11 cellular contexts compared by ENCODE assay signal in the genomic region with DNA sequence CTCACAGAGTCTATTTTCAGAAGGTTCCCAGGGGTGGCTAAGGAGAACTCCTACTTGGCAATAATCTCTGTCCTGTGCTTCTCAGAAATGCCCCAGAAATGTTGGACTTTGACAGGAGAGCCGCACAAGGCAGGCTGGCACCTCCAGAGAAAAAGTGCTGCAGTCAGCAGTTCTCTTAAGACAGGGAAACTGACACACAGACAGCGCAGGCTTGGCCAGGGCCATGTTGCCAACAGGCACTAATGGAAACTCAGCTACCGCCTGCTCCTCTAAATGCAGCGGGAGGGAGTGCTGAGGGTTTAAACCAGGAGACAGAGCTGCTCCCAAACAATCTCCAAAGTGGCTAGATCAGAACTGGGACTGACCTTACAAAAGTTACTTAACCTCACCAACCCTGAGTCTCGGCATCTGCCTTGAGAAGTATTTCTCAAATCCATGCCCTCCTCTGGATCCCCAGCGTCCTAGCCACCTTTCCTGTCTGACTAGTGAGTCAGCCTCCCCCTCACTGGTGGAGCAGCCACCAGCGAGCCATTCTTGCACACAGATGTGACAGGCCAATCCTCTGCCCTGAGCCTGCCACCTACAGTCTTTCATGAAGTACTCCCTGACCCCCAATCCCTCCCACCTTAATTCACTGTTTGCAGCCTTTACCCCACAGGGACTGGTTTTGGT.
DNase-seq lines count a peak whose midpoint lies in the region; ATAC-seq and TF ChIP-seq lines count a peak whose summit lies in the region.
"Had no signal": no experiment of that assay in that cellular context is flagged by ENCODE, and none has a peak within 500 bp of the region (broad histone marks: within the 10 kb centered on the region; RNA-seq: fewer than 3 reads in every experiment).

No MANE protein-coding gene starts in this region.

- peaks cover 47% of the 10 kb centered on the region for H3K36me3 Mint-ChIP-seq in activated CD8-positive, alpha-beta memory T cell treated with anti-CD3 and anti-CD28 coated beads, Interleukin-2, amount 10 ng/mL, durations not matched to agents 7 days and 5 days
- peaks cover 9 to 19% of the 10 kb centered on the region in 2 donors for H3K36me3 Mint-ChIP-seq in activated T-cell treated with anti-CD3 and anti-CD28 coated beads, Interleukin-2, amount 50 U/mL, for 72 hours (ENCODE audit: insufficient read depth in 2 of 2)
- peaks cover 71% of the 10 kb centered on the region for H3K36me3 Mint-ChIP-seq in stimulated activated naive CD8-positive, alpha-beta T cell treated with anti-CD3 and anti-CD28 coated beads, Interleukin-15, Interleukin-2, amounts not matched to agents 100 ng/mL and 50 ng/mL, for 24 hours (ENCODE audit: low read depth)

- WGBS in heart left ventricle, 4 donors: 79 to 94% (median 86%) methylated on average over 7 of the region's 7 CpGs

- no peak for TF ChIP-seq POLR2A in heart left ventricle (IDR thresholded peaks at IDR 0.05)

- ATAC-seq in activated CD8-positive, alpha-beta memory T cell treated with anti-CD3 and anti-CD28 coated beads, Interleukin-2, amount 10 ng/mL, durations not matched to agents 7 days and 5 days: no peak
- peak; percentile 27 to 43 for ATAC-seq in activated T-cell treated with anti-CD3 and anti-CD28 coated beads, Interleukin-2, amount 50 U/mL, for 72 hours (replicated peaks in 1 of 2)
- no peak for ATAC-seq in heart left ventricle

- no peak overlapping the region for H3K4me3 ChIP-seq in heart left ventricle
- H3K4me3 ChIP-seq: Peyer's patch, prostate gland had no signal

- CTCF ChIA-PET in activated CD8-positive, alpha-beta memory T cell treated with anti-CD3 and anti-CD28 coated beads, Interleukin-2, amount 10 ng/mL, durations not matched to agents 7 days and 5 days (lab: Charles Lee): no interaction called here

- intact Hi-C loops in heart left ventricle (cut with DNase I): no loop called here

- peaks cover 0 to 6% (median 1%) of the 10 kb centered on the region in 12 donors for H3K4me1 ChIP-seq in heart left ventricle
- H3K4me1 ChIP-seq: Peyer's patch, prostate gland had no signal

- H3K27me3 Mint-ChIP-seq in activated CD8-positive, alpha-beta memory T cell treated with anti-CD3 and anti-CD28 coated beads, Interleukin-2, amount 10 ng/mL, durations not matched to agents 7 days and 5 days: no peaks in the 10 kb centered on the region
- H3K27me3 Mint-ChIP-seq in activated T-cell treated with anti-CD3 and anti-CD28 coated beads, Interleukin-2, amount 50 U/mL, for 72 hours (ENCODE audit: low read depth): no peaks in the 10 kb centered on the region
- H3K27me3 Mint-ChIP-seq in stimulated activated naive CD8-positive, alpha-beta T cell treated with anti-CD3 and anti-CD28 coated beads, Interleukin-15, Interleukin-2, amounts not matched to agents 100 ng/mL and 50 ng/mL, for 24 hours: no peaks in the 10 kb centered on the region

- TF ChIP-seq CTCF in heart left ventricle (IDR thresholded peaks at IDR 0.05): no peak

- DNase-seq in activated CD8-positive, alpha-beta memory T cell treated with anti-CD3 and anti-CD28 coated beads, Interleukin-2, amount 10 ng/mL, durations not matched to agents 7 days and 5 days: no peak
- no peak for DNase-seq in activated CD8-positive, alpha-beta memory T cell treated with anti-CD3 and anti-CD28 coated beads, Interleukin-2, amount 50 U/mL, for 48 hours
- DNase-seq in activated T-cell treated with anti-CD3 and anti-CD28 coated beads, Interleukin-2, amount 50 U/mL, for 72 hours: peak; percentile 10 to 12
- DNase-seq in glomerular visceral epithelial cell (ENCODE audit: extremely low spot score): peak; percentile 40
- DNase-seq in heart left ventricle: no peak
- no peak for DNase-seq in NCI-H2171 (lab: John Stamatoyannopoulos, UW)
- DNase-seq in NCI-H774 (lab: John Stamatoyannopoulos, UW): no peak
- DNase-seq: Karpas-422, Peyer's patch had no signal

- H3K36me3 ChIP-seq in heart left ventricle: peaks cover 0 to 98% (median 87%) of the 10 kb centered on the region in 9 donors

- H3K4me3 Mint-ChIP-seq in activated CD8-positive, alpha-beta memory T cell treated with anti-CD3 and anti-CD28 coated beads, Interleukin-2, amount 10 ng/mL, durations not matched to agents 7 days and 5 days: no peak overlapping the region
- peak overlapping the region in 1 of 2 donors; percentile 77 for H3K4me3 Mint-ChIP-seq in activated T-cell treated with anti-CD3 and anti-CD28 coated beads, Interleukin-2, amount 50 U/mL, for 72 hours
- peak overlapping the region; percentile 71 for H3K4me3 Mint-ChIP-seq in stimulated activated naive CD8-positive, alpha-beta T cell treated with anti-CD3 and anti-CD28 coated beads, Interleukin-15, Interleukin-2, amounts not matched to agents 100 ng/mL and 50 ng/mL, for 24 hours

- H3K9me3 ChIP-seq in heart left ventricle: no peaks in the 10 kb centered on the region
- H3K9me3 ChIP-seq: Peyer's patch, prostate gland had no signal

- peaks cover 36% of the 10 kb centered on the region for H3K4me1 Mint-ChIP-seq in activated CD8-positive, alpha-beta memory T cell treated with anti-CD3 and anti-CD28 coated beads, Interleukin-2, amount 10 ng/mL, durations not matched to agents 7 days and 5 days
- H3K4me1 Mint-ChIP-seq in activated T-cell treated with anti-CD3 and anti-CD28 coated beads, Interleukin-2, amount 50 U/mL, for 72 hours (ENCODE audit: low read depth): peaks cover 33% of the 10 kb centered on the region
- peaks cover 44% of the 10 kb centered on the region for H3K4me1 Mint-ChIP-seq in stimulated activated naive CD8-positive, alpha-beta T cell treated with anti-CD3 and anti-CD28 coated beads, Interleukin-15, Interleukin-2, amounts not matched to agents 100 ng/mL and 50 ng/mL, for 24 hours (ENCODE audit: low read depth)

- H3K27me3 ChIP-seq in heart left ventricle: no peaks in the 10 kb centered on the region
- H3K27me3 ChIP-seq: Peyer's patch had no signal

- H3K27ac ChIP-seq in heart left ventricle: no peak overlapping the region
- H3K27ac ChIP-seq: Peyer's patch, prostate gland had no signal

- H3K9me3 Mint-ChIP-seq in activated CD8-positive, alpha-beta memory T cell treated with anti-CD3 and anti-CD28 coated beads, Interleukin-2, amount 10 ng/mL, durations not matched to agents 7 days and 5 days (ENCODE audit: low read depth): no peaks in the 10 kb centered on the region
- H3K9me3 Mint-ChIP-seq in activated T-cell treated with anti-CD3 and anti-CD28 coated beads, Interleukin-2, amount 50 U/mL, for 72 hours: no peaks in the 10 kb centered on the region
- no peaks in the 10 kb centered on the region for H3K9me3 Mint-ChIP-seq in stimulated activated naive CD8-positive, alpha-beta T cell treated with anti-CD3 and anti-CD28 coated beads, Interleukin-15, Interleukin-2, amounts not matched to agents 100 ng/mL and 50 ng/mL, for 24 hours

- H3K27ac Mint-ChIP-seq in activated CD8-positive, alpha-beta memory T cell treated with anti-CD3 and anti-CD28 coated beads, Interleukin-2, amount 10 ng/mL, durations not matched to agents 7 days and 5 days: peak overlapping the region; percentile 62
- H3K27ac Mint-ChIP-seq in activated T-cell treated with anti-CD3 and anti-CD28 coated beads, Interleukin-2, amount 50 U/mL, for 72 hours: no peak overlapping the region
- H3K27ac Mint-ChIP-seq in stimulated activated naive CD8-positive, alpha-beta T cell treated with anti-CD3 and anti-CD28 coated beads, Interleukin-15, Interleukin-2, amounts not matched to agents 100 ng/mL and 50 ng/mL, for 24 hours: peak overlapping the region; percentile 96

Comparison
In these comparisons a context has a peak if more than half of its experiments do, and no peak if none do; other contexts are left out.
1. ATAC-seq: peak in activated T-cell treated with anti-CD3 and anti-CD28 coated beads, Interleukin-2, amount 50 U/mL, for 72 hours (2 of 2); none in activated CD8-positive, alpha-beta memory T cell treated with anti-CD3 and anti-CD28 coated beads, Interleukin-2, amount 10 ng/mL, durations not matched to agents 7 days and 5 days (single experiment) and heart left ventricle (0 of 4).
2. DNase-seq: peak in activated T-cell treated with anti-CD3 and anti-CD28 coated beads, Interleukin-2, amount 50 U/mL, for 72 hours (2 of 2) and glomerular visceral epithelial cell (single experiment); none in activated CD8-positive, alpha-beta memory T cell treated with anti-CD3 and anti-CD28 coated beads, Interleukin-2, amount 10 ng/mL, durations not matched to agents 7 days and 5 days (single experiment), activated CD8-positive, alpha-beta memory T cell treated with anti-CD3 and anti-CD28 coated beads, Interleukin-2, amount 50 U/mL, for 48 hours (single experiment), heart left ventricle (0 of 5), NCI-H2171 (single experiment) and NCI-H774 (single experiment).